ENCODE assay signal across 8 cellular contexts in the genomic region with DNA sequence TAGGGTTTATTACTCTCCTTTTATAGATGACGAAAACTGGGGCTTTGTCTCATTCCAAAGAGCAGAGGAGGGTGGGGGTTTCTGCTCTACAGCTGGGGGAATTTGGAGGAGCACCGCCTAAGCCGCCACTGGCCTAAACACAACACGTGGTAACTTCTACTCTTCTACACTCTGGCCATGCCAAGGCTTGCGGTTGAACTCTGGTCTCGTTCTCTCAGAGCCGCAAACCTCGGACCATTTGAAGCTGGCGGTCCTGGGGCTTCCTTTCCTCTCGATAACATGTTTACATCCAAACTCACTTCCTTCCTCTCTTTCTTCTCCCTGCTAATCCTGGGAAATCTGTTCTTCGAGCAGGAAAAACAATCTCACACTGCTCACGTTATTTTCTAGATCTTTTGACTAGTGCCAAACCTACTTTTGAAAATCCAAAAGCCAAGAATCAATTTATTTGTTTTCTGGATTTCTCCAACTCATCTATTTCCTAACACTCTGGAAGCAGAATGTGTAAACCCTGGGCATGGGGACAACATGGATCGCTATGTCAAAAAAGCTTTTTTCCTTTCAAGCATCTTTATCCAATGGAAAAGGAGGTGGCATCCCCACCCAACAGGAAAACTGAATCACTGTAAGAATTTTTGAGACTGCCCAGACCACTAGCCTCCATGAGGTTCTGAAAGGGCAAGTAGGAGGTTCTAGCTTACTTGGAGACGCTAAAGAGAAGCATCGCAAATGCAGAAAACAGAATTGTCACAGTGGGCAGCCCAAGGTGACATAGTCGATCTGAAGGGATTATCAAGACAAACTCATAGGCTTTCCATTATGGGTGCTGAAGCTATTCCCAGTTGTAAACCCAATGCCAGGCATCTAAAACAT. TPM values are rescaled to one million over a fixed set of nuclear protein-coding genes. Genes with fewer than 3 reads are reported as not detected.
DNase-seq lines count a peak whose midpoint lies in the region; ATAC-seq, FAIRE-seq and TF ChIP-seq lines count a peak whose summit lies in the region.

No MANE protein-coding gene starts in this region.

- peaks cover 11 to 13% of the 10 kb centered on the region in 2 donors for H3K9me3 Mint-ChIP-seq in activated naive CD4-positive, alpha-beta T cell treated with anti-CD3 and anti-CD28 coated beads, Interleukin-2, amount 50 U/mL, for 72 hours

- H3K4me1 ChIP-seq in heart right ventricle = peaks cover 8 to 54% (median 36%) of the 10 kb centered on the region in 9 donors
- peaks cover 1% of the 10 kb centered on the region for H3K4me1 ChIP-seq in urinary bladder (ENCODE audit: insufficient read depth)

- H3K4me3 ChIP-seq in heart right ventricle (peak overlapping the region in 9 of 10 donors; percentile 42 to 83 (median 73)), urinary bladder (ENCODE audit: low read depth, low read length) (no peak overlapping the region)

- H3K36me3 ChIP-seq in heart right ventricle (no peaks in the 10 kb centered on the region), urinary bladder (ENCODE audit: insufficient read depth) (no peaks in the 10 kb centered on the region)

- in situ Hi-C loops in SK-MEL-5 (cut with HindIII; ENCODE audit: low pct_unique_long_range_greater_than_20kb, low sequenced_read_pairs) = no loop called here

- ATAC-seq in activated naive CD4-positive, alpha-beta T cell treated with anti-CD3 and anti-CD28 coated beads, Interleukin-2, amount 50 U/mL, for 72 hours = peak in 1 of 2 donors; percentile 45
- peak in 7 of 8 donors; percentile 8 to 34 (median 17) for ATAC-seq in heart right ventricle

- H3K27ac ChIP-seq in heart right ventricle = peak overlapping the region; percentile 91 to 98 (median 96)
- H3K27ac ChIP-seq in urinary bladder (ENCODE audit: low read depth) = peak overlapping the region; percentile 81

- H3K27me3 ChIP-seq in heart right ventricle = no peaks in the 10 kb centered on the region

- intact Hi-C loops in heart right ventricle (cut with DNase I) = loop anchor here in 1 of 10 donors (10.0 kb wide), 1 partner anchor 182 kb away; the partner anchor contains the start of gene CDR2

- no peaks in the 10 kb centered on the region for H3K9me3 ChIP-seq in heart right ventricle

- peaks cover 0 to 11% of the 10 kb centered on the region in 2 donors for H3K36me3 Mint-ChIP-seq in activated naive CD4-positive, alpha-beta T cell treated with anti-CD3 and anti-CD28 coated beads, Interleukin-2, amount 50 U/mL, for 72 hours

- no peak for DNase-seq in GM12891 (ENCODE audit: insufficient read length, low spot score)
- DNase-seq in HS-5 (ENCODE audit: low read depth) = peak; percentile 58
- peak; percentile 53 for DNase-seq in SK-MEL-5 (ENCODE audit: low read depth, low spot score)
- peak; percentile 66 to 91 for DNase-seq in activated naive CD4-positive, alpha-beta T cell treated with anti-CD3 and anti-CD28 coated beads, Interleukin-2, amount 50 U/mL, for 72 hours (ENCODE audit: low spot score in 2 of 2)
- DNase-seq in heart right ventricle = peak; percentile 72 to 85
- peak; percentile 68 for DNase-seq in putamen (ENCODE audit: low spot score)
- no peak for DNase-seq in GM19240 (ENCODE audit: insufficient read length, low spot score)

- peak; percentile 39; the same call in 1 of the 2 replicates for TF ChIP-seq POLR2A in GM12891 (IDR thresholded peaks at IDR 0.05; ENCODE audit: low read depth, low read length)

- TF ChIP-seq CTCF in heart right ventricle (IDR thresholded peaks at IDR 0.05) = no peak

- peak; percentile 87 for FAIRE-seq in GM12891 (lab: Jason Lieb, UNC)

- H3K27ac Mint-ChIP-seq in activated naive CD4-positive, alpha-beta T cell treated with anti-CD3 and anti-CD28 coated beads, Interleukin-2, amount 50 U/mL, for 72 hours = peak overlapping the region; percentile 96 to 99

- 22 to 23% methylated on average over 16 of the region's 16 CpGs for WGBS in heart right ventricle, 2 donors
- WGBS in urinary bladder = 18% methylated on average over 16 of the region's 16 CpGs

TF ChIP-seq in GM12891, 5 proteins besides CTCF, POLR2A, EP300 and RAD21:
- TF ChIP-seq TAF1 (IDR thresholded peaks at IDR 0.05; ENCODE audit: low read depth, low read length) (no peak), SPI1 (IDR thresholded peaks at IDR 0.05; ENCODE audit: low read depth, low read length) (peak; percentile 65), POU2F2 (IDR thresholded peaks at IDR 0.05; ENCODE audit: low read depth, low read length) (peak; percentile 55; the same call in 1 of the 2 replicates), PAX5 (IDR thresholded peaks at IDR 0.05; ENCODE audit: insufficient read depth, low read length, severe bottlenecking) (no peak), POLR2AphosphoS5 (IDR thresholded peaks at IDR 0.05; ENCODE audit: low read depth, low read length) (no peak)

RNA-seq across cellular contexts. Expression of gene EEF2K, which starts 13.6 kb away (rescaled TPM):
- 8.1 TPM for polyA plus RNA-seq in GM12891 (2012; ENCODE audit: low read depth, missing spikeins)
- 18.1 and 18.5 TPM in 2 replicates for total RNA-seq in SK-MEL-5 (2014; rRNA removed; shearing (Covaris generic))
- 14.3 and 18.9 TPM in 2 replicates for polyA plus RNA-seq in SK-MEL-5 (2015; cell fraction: cytosol; rRNA removed)
- 17.3 and 18.5 TPM in 2 replicates for polyA plus RNA-seq in SK-MEL-5 (2015; cell fraction: nucleus; rRNA removed)
- total RNA-seq in activated naive CD4-positive, alpha-beta T cell treated with anti-CD3 and anti-CD28 coated beads, Interleukin-2, amount 50 U/mL, for 72 hours = 10 to 100 TPM in 1 of 2 donors, 1 to 10 TPM in 1; 7.8 to 28.1 TPM
- 10 to 100 TPM; 17.2 to 38.9 (median 23.2) TPM for total RNA-seq in heart right ventricle
- polyA plus RNA-seq in heart right ventricle = 10 to 100 TPM in 1 of 2 donors, 1 to 10 TPM in 1; 5.1 to 10.3 TPM
- 37.2 TPM for total RNA-seq in urinary bladder
- polyA plus RNA-seq in urinary bladder = 26.6 TPM

RNA-seq across cellular contexts. Expression of gene SDR42E2, which starts 30.2 kb away (rescaled TPM):
- 0.05 TPM for polyA plus RNA-seq in GM12891 (2012; ENCODE audit: low read depth, missing spikeins)
- not detected in 2 replicates for total RNA-seq in SK-MEL-5 (2014; rRNA removed; shearing (Covaris generic))
- polyA plus RNA-seq in SK-MEL-5 (2015; cell fraction: cytosol; rRNA removed) = not detected in 2 replicates
- not detected in 2 replicates for polyA plus RNA-seq in SK-MEL-5 (2015; cell fraction: nucleus; rRNA removed)
- total RNA-seq in activated naive CD4-positive, alpha-beta T cell treated with anti-CD3 and anti-CD28 coated beads, Interleukin-2, amount 50 U/mL, for 72 hours = under 1 TPM in 1 of 2 donors, not detected in 1; 0.11 TPM
- total RNA-seq in heart right ventricle (under 1 TPM in 1 of 10 donors, not detected in 9; 0.09 TPM), urinary bladder (not detected)
- polyA plus RNA-seq in heart right ventricle (under 1 TPM in 1 of 2 donors, not detected in 1; 0.15 TPM), urinary bladder (not detected)

Comparison
In these comparisons a context has a peak if more than half of its experiments do, and no peak if none do; other contexts are left out.
1. DNase-seq: peak in HS-5 (single experiment), SK-MEL-5 (single experiment), activated naive CD4-positive, alpha-beta T cell treated with anti-CD3 and anti-CD28 coated beads, Interleukin-2, amount 50 U/mL, for 72 hours (2 of 2), heart right ventricle (2 of 2) and putamen (single experiment); none in GM12891 (single experiment) and GM19240 (single experiment).